ENCODE assay signal across 17 cellular contexts in the genomic region with DNA sequence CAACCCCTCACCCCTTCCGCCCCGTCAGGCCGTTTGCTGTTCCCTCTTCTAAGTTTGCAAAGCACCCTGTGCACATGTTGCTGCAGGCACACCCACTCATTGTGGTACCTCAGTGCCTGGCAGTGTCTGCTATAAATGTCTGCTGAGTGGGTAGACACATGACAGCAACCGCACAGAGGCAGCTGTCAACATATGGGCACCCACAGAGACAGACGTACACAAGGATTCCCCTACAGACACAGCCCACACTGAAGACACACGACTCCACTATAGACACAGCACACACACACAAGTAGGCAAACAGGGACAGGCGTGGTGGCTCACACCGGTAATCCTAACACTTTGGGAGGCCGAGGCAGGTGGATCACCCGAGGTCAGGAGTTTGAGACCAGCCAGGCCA. TPM values are rescaled to one million over a fixed set of nuclear protein-coding genes. Genes with fewer than 3 reads are reported as not detected.
A peak's percentile ranks its signal among the peaks of the same experiment; 100 is the strongest.
DNase-seq lines count a peak whose midpoint lies in the region; ATAC-seq and FAIRE-seq lines count a peak whose summit lies in the region.
"Had no signal": no experiment of that assay in that cellular context is flagged by ENCODE, and none has a peak within 500 bp of the region (broad histone marks: within the 10 kb centered on the region; RNA-seq: fewer than 3 reads in every experiment).

No MANE protein-coding gene starts in this region.

- CTCF ChIA-PET in CD4-positive, alpha-beta memory T cell (lab: Charles Lee; ENCODE audit: partially characterized antibody), result interaction anchor here (1.2 kb wide), 1 partner anchor 108 kb away, joined by 5 read pairs; no protein-coding TSS in a partner anchor
- CTCF ChIA-PET in activated naive CD4-positive, alpha-beta T cell treated with anti-CD3 and anti-CD28 coated beads, Interleukin-2, amount 10 ng/mL, durations not matched to agents 7 days and 5 days (lab: Charles Lee), result interaction anchor here (1.2 kb wide), 1 partner anchor 112 kb away, joined by 3 read pairs; no protein-coding TSS in a partner anchor

- peak; percentile 96 for ATAC-seq in naive thymus-derived CD8-positive, alpha-beta T cell
- no peak for ATAC-seq in HG03378 (IDR thresholded peaks at IDR 0.05; ENCODE audit: unreplicated experiment)
- ATAC-seq: gastroesophageal sphincter had no signal

- no peak overlapping the region for H3K4me3 ChIP-seq in CD4-positive, alpha-beta memory T cell (ENCODE audit: low read length in 2 of 2)
- H3K4me3 ChIP-seq: cardiac muscle cell, gastroesophageal sphincter had no signal

- FAIRE-seq in GM19239 (lab: Jason Lieb, UNC), result peak; percentile 26
- FAIRE-seq: endothelial cell of umbilical vein, HepG2, keratinocyte had no signal

- no peaks in the 10 kb centered on the region for H3K27me3 Mint-ChIP-seq in CD4-positive, alpha-beta memory T cell
- H3K27me3 Mint-ChIP-seq in activated naive CD4-positive, alpha-beta T cell treated with anti-CD3 and anti-CD28 coated beads, Interleukin-2, amount 10 ng/mL, durations not matched to agents 7 days and 5 days, result peaks cover 12% of the 10 kb centered on the region
- H3K27me3 Mint-ChIP-seq in naive thymus-derived CD8-positive, alpha-beta T cell, result no peaks in the 10 kb centered on the region
- H3K27me3 Mint-ChIP-seq: stimulated activated naive CD8-positive, alpha-beta T cell treated with anti-CD3 and anti-CD28 coated beads, Interleukin-15, Interleukin-2, amounts not matched to agents 100 ng/mL and 50 ng/mL, for 24 hours had no signal

- H3K36me3 Mint-ChIP-seq in CD4-positive, alpha-beta memory T cell, result peaks cover 11 to 24% of the 10 kb centered on the region in 2 donors
- H3K36me3 Mint-ChIP-seq in activated naive CD4-positive, alpha-beta T cell treated with anti-CD3 and anti-CD28 coated beads, Interleukin-2, amount 10 ng/mL, durations not matched to agents 7 days and 5 days, result peaks cover 12% of the 10 kb centered on the region
- H3K36me3 Mint-ChIP-seq in naive thymus-derived CD8-positive, alpha-beta T cell, result no peaks in the 10 kb centered on the region

- peak in 1 of 5 donors; percentile 66 for DNase-seq in CD4-positive, alpha-beta memory T cell
- DNase-seq in GM19239 (ENCODE audit: insufficient read length, low spot score), result no peak
- peak; percentile 43 for DNase-seq in activated naive CD4-positive, alpha-beta T cell treated with anti-CD3 and anti-CD28 coated beads, Interleukin-2, amount 10 ng/mL, durations not matched to agents 7 days and 5 days
- DNase-seq in naive thymus-derived CD8-positive, alpha-beta T cell, result peak in 5 of 10 donors; percentile 45 to 74 (median 64)
- DNase-seq in amniotic stem cell (lab: John Stamatoyannopoulos, UW), result no peak
- DNase-seq in globus pallidus (ENCODE audit: low spot score), result no peak
- DNase-seq: activated effector memory CD4-positive, alpha-beta T cell treated with anti-CD3 and anti-CD28 coated beads, Interleukin-2, amount 50 U/mL, for 16 hours; NCI-H1105; NCI-H345 had no signal

- peaks cover 0 to 1% (median 0%) of the 10 kb centered on the region in 8 donors for H3K9me3 Mint-ChIP-seq in CD4-positive, alpha-beta memory T cell
- peaks cover 6% of the 10 kb centered on the region for H3K9me3 Mint-ChIP-seq in activated naive CD4-positive, alpha-beta T cell treated with anti-CD3 and anti-CD28 coated beads, Interleukin-2, amount 10 ng/mL, durations not matched to agents 7 days and 5 days
- peaks cover 0 to 2% (median 0%) of the 10 kb centered on the region in 9 donors for H3K9me3 Mint-ChIP-seq in naive thymus-derived CD8-positive, alpha-beta T cell
- H3K9me3 Mint-ChIP-seq: stimulated activated naive CD8-positive, alpha-beta T cell treated with anti-CD3 and anti-CD28 coated beads, Interleukin-15, Interleukin-2, amounts not matched to agents 100 ng/mL and 50 ng/mL, for 24 hours had no signal

- peaks cover 7 to 18% (median 14%) of the 10 kb centered on the region in 4 donors for H3K4me1 Mint-ChIP-seq in CD4-positive, alpha-beta memory T cell
- peaks cover 17% of the 10 kb centered on the region for H3K4me1 Mint-ChIP-seq in activated naive CD4-positive, alpha-beta T cell treated with anti-CD3 and anti-CD28 coated beads, Interleukin-2, amount 10 ng/mL, durations not matched to agents 7 days and 5 days
- H3K4me1 Mint-ChIP-seq in naive thymus-derived CD8-positive, alpha-beta T cell, result peaks cover 13 to 24% (median 16%) of the 10 kb centered on the region in 4 donors

- H3K9me3 ChIP-seq in CD4-positive, alpha-beta memory T cell (ENCODE audit: control insufficient read depth in 1 of 2, low read length in 2 of 2), result no peaks in the 10 kb centered on the region
- H3K9me3 ChIP-seq: gastroesophageal sphincter had no signal

- H3K27me3 ChIP-seq in CD4-positive, alpha-beta memory T cell (ENCODE audit: insufficient read depth, low read length), result no peaks in the 10 kb centered on the region
- H3K27me3 ChIP-seq: cardiac muscle cell, gastroesophageal sphincter had no signal

- H3K27ac ChIP-seq in CD4-positive, alpha-beta memory T cell (ENCODE audit: low read depth, low read length), result no peak overlapping the region
- H3K27ac ChIP-seq: cardiac muscle cell, WERI-Rb-1 had no signal

- H3K36me3 ChIP-seq in CD4-positive, alpha-beta memory T cell (ENCODE audit: insufficient read depth, low read length), result peaks cover 5% of the 10 kb centered on the region

- H3K4me1 ChIP-seq in CD4-positive, alpha-beta memory T cell (ENCODE audit: insufficient read depth, low read length), result peaks cover 9% of the 10 kb centered on the region

- POLR2A ChIA-PET in CD4-positive, alpha-beta memory T cell (lab: Charles Lee; ENCODE audit: partially characterized antibody), result interaction anchor here (1.8 kb wide), 1 partner anchor 42 kb away, joined by 3 read pairs; a partner anchor contains a TSS
- POLR2A ChIA-PET in naive thymus-derived CD8-positive, alpha-beta T cell (lab: Charles Lee), result interaction anchor here (0.5 to 2.8 kb wide), 3 partner anchors 11 to 43 kb away, joined by 4 to 10 read pairs (median 7); a partner anchor contains a TSS

- intact Hi-C loops in CD4-positive, alpha-beta memory T cell (cut with micrococcal nuclease), result no loop called here

- peak overlapping the region in 4 of 7 donors; percentile 14 to 87 (median 58) for H3K27ac Mint-ChIP-seq in CD4-positive, alpha-beta memory T cell
- no peak overlapping the region for H3K27ac Mint-ChIP-seq in activated naive CD4-positive, alpha-beta T cell treated with anti-CD3 and anti-CD28 coated beads, Interleukin-2, amount 10 ng/mL, durations not matched to agents 7 days and 5 days
- H3K27ac Mint-ChIP-seq in naive thymus-derived CD8-positive, alpha-beta T cell, result peak overlapping the region in 8 of 10 donors; percentile 20 to 89 (median 80)
- H3K27ac Mint-ChIP-seq: stimulated activated naive CD8-positive, alpha-beta T cell treated with anti-CD3 and anti-CD28 coated beads, Interleukin-15, Interleukin-2, amounts not matched to agents 100 ng/mL and 50 ng/mL, for 24 hours had no signal

- H3K4me3 Mint-ChIP-seq in CD4-positive, alpha-beta memory T cell, result no peak overlapping the region
- H3K4me3 Mint-ChIP-seq in activated naive CD4-positive, alpha-beta T cell treated with anti-CD3 and anti-CD28 coated beads, Interleukin-2, amount 10 ng/mL, durations not matched to agents 7 days and 5 days, result no peak overlapping the region
- peak overlapping the region in 5 of 10 donors; percentile 31 to 52 (median 43) for H3K4me3 Mint-ChIP-seq in naive thymus-derived CD8-positive, alpha-beta T cell
- H3K4me3 Mint-ChIP-seq: stimulated activated naive CD8-positive, alpha-beta T cell treated with anti-CD3 and anti-CD28 coated beads, Interleukin-15, Interleukin-2, amounts not matched to agents 100 ng/mL and 50 ng/mL, for 24 hours had no signal

RNA-seq across cellular contexts. Expression of a gene that starts 17.8 kb away (rescaled TPM):
- 10 to 100 TPM; 29.3 to 32.1 TPM for total RNA-seq in CD4-positive, alpha-beta memory T cell
- 10 to 100 TPM; 24.2 to 25.1 TPM for polyA plus RNA-seq in CD4-positive, alpha-beta memory T cell
- 10 to 100 TPM; 22.0 to 27.6 TPM for total RNA-seq in naive thymus-derived CD8-positive, alpha-beta T cell
- 10 to 100 TPM; 18.8 to 24.8 (median 19.9) TPM for polyA plus RNA-seq in naive thymus-derived CD8-positive, alpha-beta T cell

RNA-seq across cellular contexts. Expression of a gene that starts 18.6 kb away (rescaled TPM):
- 10 to 100 TPM; 30.9 to 31.1 TPM for total RNA-seq in CD4-positive, alpha-beta memory T cell
- 10 to 100 TPM in 1 of 2 donors, 1 to 10 TPM in 1; 6.3 to 18.7 TPM for polyA plus RNA-seq in CD4-positive, alpha-beta memory T cell
- total RNA-seq in naive thymus-derived CD8-positive, alpha-beta T cell, result 10 to 100 TPM; 15.4 to 18.0 TPM
- polyA plus RNA-seq in naive thymus-derived CD8-positive, alpha-beta T cell, result 1 to 10 TPM; 1.3 to 1.5 (median 1.3) TPM

RNA-seq across cellular contexts. Expression of a gene that starts 42.6 kb away (rescaled TPM):
- total RNA-seq in CD4-positive, alpha-beta memory T cell, result 10 to 100 TPM; 73.6 to 78.5 TPM
- polyA plus RNA-seq in CD4-positive, alpha-beta memory T cell, result 100 to 1,000 TPM in 1 of 2 donors, 10 to 100 TPM in 1; 81.9 to 123 TPM
- 10 to 100 TPM; 92.3 to 93.8 TPM for total RNA-seq in naive thymus-derived CD8-positive, alpha-beta T cell
- 10 to 100 TPM; 62.0 to 75.4 (median 70.5) TPM for polyA plus RNA-seq in naive thymus-derived CD8-positive, alpha-beta T cell
